Comparison of ENCODE assay signal across 9 cellular contexts in the genomic region with DNA sequence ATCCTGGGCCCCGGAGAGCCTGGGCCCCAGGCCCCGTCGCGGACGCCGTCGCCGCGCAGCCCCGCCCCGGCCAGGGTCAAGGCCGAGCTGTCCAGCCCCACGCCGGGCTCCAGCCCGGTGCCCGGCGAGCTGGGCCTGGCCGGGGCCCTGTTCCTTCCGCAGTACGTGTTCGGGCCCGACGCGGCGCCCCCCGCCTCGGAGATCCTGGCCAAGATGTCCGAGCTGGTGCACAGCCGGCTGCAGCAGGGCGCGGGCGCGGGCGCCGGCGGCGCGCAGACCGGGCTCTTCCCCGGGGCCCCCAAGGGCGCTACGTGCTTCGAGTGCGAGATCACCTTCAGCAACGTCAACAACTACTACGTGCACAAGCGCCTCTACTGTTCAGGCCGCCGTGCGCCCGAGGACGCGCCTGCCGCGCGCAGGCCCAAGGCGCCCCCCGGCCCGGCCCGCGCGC. TPM values are rescaled to one million over a fixed set of nuclear protein-coding genes. Genes with fewer than 3 reads are reported as not detected.
DNase-seq lines count a peak whose midpoint lies in the region; ATAC-seq, FAIRE-seq and TF ChIP-seq lines count a peak whose summit lies in the region.
"Had no signal": no experiment of that assay in that cellular context is flagged by ENCODE, and none has a peak within 500 bp of the region (broad histone marks: within the 10 kb centered on the region; RNA-seq: fewer than 3 reads in every experiment).

No MANE protein-coding gene starts in this region.

- no peak for FAIRE-seq in small intestine (lab: Jason Lieb, UNC)
- FAIRE-seq: TTC549 had no signal

- TF ChIP-seq CTCF in brain microvascular endothelial cell (IDR thresholded peaks at IDR 0.05; ENCODE audit: low read depth, low read length, missing control alignments) = no peak

- no peak for ATAC-seq in aorta (ENCODE audit: low FRiP score)

- H3K27ac ChIP-seq in brain microvascular endothelial cell = no peak overlapping the region
- H3K27ac ChIP-seq in iPS-20b (ENCODE audit: low read length) = no peak overlapping the region
- H3K27ac ChIP-seq in small intestine (ENCODE audit: low read depth in 1 of 2, low read length in 1 of 2) = no peak overlapping the region
- H3K27ac ChIP-seq in aorta (ENCODE audit: low read depth in 1 of 2, low read length in 2 of 2) = no peak overlapping the region

- H3K9ac ChIP-seq in iPS-20b (ENCODE audit: low read depth, low read length) = peak overlapping the region; percentile 48; the same call in 1 of the 2 replicates

- intact Hi-C loops in aorta (cut with DNase I) = no loop called here

- H3K36me3 ChIP-seq in H7 (replicated peaks; ENCODE audit: control insufficient read depth, insufficient read depth, low read length) = no peaks in the 10 kb centered on the region; the same call in 1 of the 2 replicates
- no peaks in the 10 kb centered on the region for H3K36me3 ChIP-seq in brain microvascular endothelial cell (replicated peaks)
- H3K36me3 ChIP-seq in iPS-20b (ENCODE audit: insufficient read depth, low read depth, low read length) = 0 out of 2 replicates have a peak, but pooled peaks cover 7% of the 10 kb centered on the region
- peaks cover 2 to 7% of the 10 kb centered on the region in 2 donors for H3K36me3 ChIP-seq in small intestine (ENCODE audit: control insufficient read depth in 2 of 2, insufficient read depth in 2 of 2, low read length in 2 of 2)
- no peaks in the 10 kb centered on the region for H3K36me3 ChIP-seq in aorta (ENCODE audit: control insufficient read depth in 1 of 2, insufficient read depth in 2 of 2, low read length in 1 of 2)

- H3K4me1 ChIP-seq in iPS-20b (ENCODE audit: insufficient read depth, low read length) = no peaks in the 10 kb centered on the region
- H3K4me1 ChIP-seq in small intestine (ENCODE audit: control insufficient read depth in 2 of 2, insufficient read depth in 1 of 2, low read depth in 1 of 2, low read length in 1 of 2) = no peaks in the 10 kb centered on the region
- no peaks in the 10 kb centered on the region for H3K4me1 ChIP-seq in aorta (ENCODE audit: control insufficient read depth in 1 of 2, insufficient read depth in 2 of 2, low read length in 2 of 2)

- in situ Hi-C loops in brain microvascular endothelial cell (cut with HindIII; ENCODE audit: low pct_ligation_motif_present, low sequenced_read_pairs) = loop anchor here (25.0 kb wide), 1 partner anchor 96 kb away; no protein-coding TSS in a partner anchor

- H3K9me3 ChIP-seq in iPS-20b (ENCODE audit: insufficient read depth, low read depth, low read length) (no peaks in the 10 kb centered on the region), small intestine (ENCODE audit: control insufficient read depth, low read depth) (no peaks in the 10 kb centered on the region), aorta (ENCODE audit: control insufficient read depth, low read length) (no peaks in the 10 kb centered on the region)

- peak overlapping the region; percentile 54 for H3K4me3 ChIP-seq in H7 (ENCODE audit: insufficient read depth, low read depth, low read length)
- peak overlapping the region; percentile 15 for H3K4me3 ChIP-seq in brain microvascular endothelial cell (ENCODE audit: low read depth, low read length)
- peak overlapping the region; percentile 55; the same call in 1 of the 2 replicates for H3K4me3 ChIP-seq in iPS-20b (ENCODE audit: low read length)
- H3K4me3 ChIP-seq in small intestine (ENCODE audit: low read depth in 1 of 2, low read length in 2 of 2) = peak overlapping the region; percentile 2 to 61
- H3K4me3 ChIP-seq in aorta (ENCODE audit: low read length in 2 of 2) = peak overlapping the region in 1 of 2 donors; percentile 24

- DNase-seq in H7 (no peak), brain microvascular endothelial cell (peak; percentile 7), small intestine (no peak), AML-193 (lab: John Stamatoyannopoulos, UW) (no peak), OCI-M1 (lab: John Stamatoyannopoulos, UW) (no peak), aorta (no peak), NCI-H2171 (lab: John Stamatoyannopoulos, UW) (no peak)

- WGBS in small intestine, 3 donors = 60 to 93% (median 90%) methylated on average over 39 to 62 of the region's 62 CpGs
- 46 to 64% methylated on average over 48 to 62 of the region's 62 CpGs for WGBS in aorta, 2 donors

- H3K27me3 ChIP-seq in H7 (ENCODE audit: control insufficient read depth, insufficient read depth, low read length) (no peaks in the 10 kb centered on the region), brain microvascular endothelial cell (replicated peaks) (no peaks in the 10 kb centered on the region), iPS-20b (ENCODE audit: insufficient read depth, low read length) (peaks cover 8% of the 10 kb centered on the region), small intestine (ENCODE audit: control insufficient read depth in 2 of 2, insufficient read depth in 2 of 2, low read length in 2 of 2) (no peaks in the 10 kb centered on the region), aorta (ENCODE audit: control insufficient read depth in 1 of 2, insufficient read depth in 2 of 2, low read length in 1 of 2) (peaks cover 0 to 3% of the 10 kb centered on the region in 2 donors)

RNA-seq across cellular contexts. Expression of a gene that starts 36.8 kb away (rescaled TPM):
- 19.5 and 20.0 TPM in 2 replicates for total RNA-seq in H7 (2014; rRNA removed; shearing (Covaris generic))
- 10 to 100 TPM; 19.7 to 31.5 (median 24.9) TPM for polyA plus RNA-seq in small intestine
- 10 to 100 TPM; 37.7 to 38.5 TPM for total RNA-seq in aorta
- polyA plus RNA-seq in aorta = 10 to 100 TPM; 12.4 to 19.3 TPM
